Comparison of ENCODE assay signal across 21 cellular contexts in the genomic region with DNA sequence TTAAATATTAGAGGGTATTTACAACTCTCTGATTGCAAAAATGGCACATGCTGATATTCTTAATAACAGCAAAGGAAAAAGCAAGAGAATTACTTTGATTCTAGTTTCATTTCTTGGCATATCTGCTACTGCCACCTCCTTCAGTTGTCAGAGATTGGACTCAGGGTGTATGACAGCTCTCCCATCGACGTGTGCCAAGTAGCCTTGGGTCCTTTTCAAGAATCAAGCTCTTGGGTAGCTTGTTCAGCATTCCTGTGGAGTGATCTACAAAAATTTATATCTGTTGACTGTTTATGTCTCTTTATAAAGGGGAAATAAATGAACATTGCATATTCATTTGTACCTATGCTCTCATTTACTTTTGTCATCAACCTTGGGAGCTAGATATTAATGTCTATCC.
DNase-seq lines count a peak whose midpoint lies in the region; ATAC-seq and TF ChIP-seq lines count a peak whose summit lies in the region.
"Had no signal": no experiment of that assay in that cellular context is flagged by ENCODE, and none has a peak within 500 bp of the region (broad histone marks: within the 10 kb centered on the region; RNA-seq: fewer than 3 reads in every experiment).

No MANE protein-coding gene starts in this region.

- DNase-seq in MCF 10A (ENCODE audit: unreplicated experiment) (peak; percentile 15), breast epithelium (ENCODE audit: low spot score in 2 of 2) (no peak), adipocyte (ENCODE audit: low read depth) (peak; percentile 68), fibroblast of peridontal ligament (ENCODE audit: extremely low read depth) (peak; percentile 53), upper lobe of right lung (no peak), Peyer's patch (no peak), GM10266 (ENCODE audit: extremely low spot score) (no peak)
- DNase-seq: activated naive CD8-positive, alpha-beta T cell treated with anti-CD3 and anti-CD28 coated beads for 36 hours; central memory CD4-positive, alpha-beta T cell; effector memory CD4-positive, alpha-beta T cell; hypothalamus; kidney; mammary epithelial cell; naive thymus-derived CD8-positive, alpha-beta T cell; NCI-H1105; OCI-M1 had no signal

- no peaks in the 10 kb centered on the region for H3K9me3 ChIP-seq in breast epithelium
- no peaks in the 10 kb centered on the region for H3K9me3 ChIP-seq in adipocyte (ENCODE audit: control insufficient read depth, low read length)
- no peaks in the 10 kb centered on the region for H3K9me3 ChIP-seq in upper lobe of right lung
- no peaks in the 10 kb centered on the region for H3K9me3 ChIP-seq in Peyer's patch

- H3K4me3 ChIP-seq in breast epithelium (no peak overlapping the region), adipocyte (ENCODE audit: low read length) (peak overlapping the region; percentile 67), upper lobe of right lung (peak overlapping the region; percentile 2), Peyer's patch (no peak overlapping the region)

- no peaks in the 10 kb centered on the region for H3K27me3 ChIP-seq in breast epithelium
- no peaks in the 10 kb centered on the region for H3K27me3 ChIP-seq in adipocyte (replicated peaks; ENCODE audit: control insufficient read depth, insufficient read depth, low read length)
- H3K27me3 ChIP-seq in upper lobe of right lung = no peaks in the 10 kb centered on the region
- no peaks in the 10 kb centered on the region for H3K27me3 ChIP-seq in Peyer's patch

- no peak for TF ChIP-seq POLR2A in breast epithelium (IDR thresholded peaks at IDR 0.05)
- TF ChIP-seq POLR2A in Peyer's patch (IDR thresholded peaks at IDR 0.05) = no peak

- H3K27ac ChIP-seq in breast epithelium = no peak overlapping the region
- no peak overlapping the region for H3K27ac ChIP-seq in upper lobe of right lung
- H3K27ac ChIP-seq in Peyer's patch = no peak overlapping the region
- H3K27ac ChIP-seq: 22Rv1, KMS-11 had no signal

- H3K27me3 Mint-ChIP-seq in MCF 10A (ENCODE audit: insufficient read depth, unreplicated experiment) = no peaks in the 10 kb centered on the region
- H3K27me3 Mint-ChIP-seq: activated naive CD8-positive, alpha-beta T cell treated with anti-CD3 and anti-CD28 coated beads for 36 hours; naive thymus-derived CD8-positive, alpha-beta T cell had no signal

- H3K4me1 Mint-ChIP-seq in MCF 10A (ENCODE audit: insufficient read depth, unreplicated experiment) = no peaks in the 10 kb centered on the region
- H3K4me1 Mint-ChIP-seq: activated naive CD8-positive, alpha-beta T cell treated with anti-CD3 and anti-CD28 coated beads for 36 hours; CD14-positive monocyte; naive thymus-derived CD8-positive, alpha-beta T cell had no signal

- H3K9me3 Mint-ChIP-seq in MCF 10A (ENCODE audit: unreplicated experiment) = no peaks in the 10 kb centered on the region
- H3K9me3 Mint-ChIP-seq: activated T-helper 1 cell treated with anti-CD3 and anti-CD28 coated beads, Interleukin-12 subunit alpha, Interleukin-12 subunit beta, Interleukin-2, Interleukin-4 antibody, amounts not matched to agents 30 ng/mL and 10 ng/mL and 1 ng/mL, durations not matched to agents 14 hours and 24 hours and 36 hours had no signal

- no peak overlapping the region for H3K27ac Mint-ChIP-seq in MCF 10A (ENCODE audit: low read depth, unreplicated experiment)
- H3K27ac Mint-ChIP-seq: activated naive CD8-positive, alpha-beta T cell treated with anti-CD3 and anti-CD28 coated beads for 36 hours; activated T-helper 1 cell treated with anti-CD3 and anti-CD28 coated beads, Interleukin-12 subunit alpha, Interleukin-12 subunit beta, Interleukin-2, Interleukin-4 antibody, amounts not matched to agents 30 ng/mL and 10 ng/mL and 1 ng/mL, durations not matched to agents 14 hours and 24 hours and 36 hours; CD14-positive monocyte; naive thymus-derived CD8-positive, alpha-beta T cell had no signal

- H3K36me3 ChIP-seq in breast epithelium (no peaks in the 10 kb centered on the region), adipocyte (ENCODE audit: control insufficient read depth, insufficient read depth, low read length, severe bottlenecking) (no peaks in the 10 kb centered on the region), upper lobe of right lung (no peaks in the 10 kb centered on the region), Peyer's patch (no peaks in the 10 kb centered on the region)

- CTCF ChIA-PET in MCF 10A (lab: Yijun Ruan, JAX) = no interaction called here

- ATAC-seq in upper lobe of right lung (peak; percentile 36), GM19397 (IDR thresholded peaks at IDR 0.05; ENCODE audit: unreplicated experiment) (no peak)
- ATAC-seq: naive thymus-derived CD8-positive, alpha-beta T cell had no signal

- POLR2A ChIA-PET in MCF 10A (lab: Yijun Ruan, JAX) = interaction anchor here (0.9 kb wide), 1 partner anchor 9 kb away, joined by 3 read pairs; no protein-coding TSS in a partner anchor

- no peak overlapping the region for H3K4me3 Mint-ChIP-seq in MCF 10A (ENCODE audit: unreplicated experiment)
- H3K4me3 Mint-ChIP-seq: activated naive CD8-positive, alpha-beta T cell treated with anti-CD3 and anti-CD28 coated beads for 36 hours; activated T-helper 1 cell treated with anti-CD3 and anti-CD28 coated beads, Interleukin-12 subunit alpha, Interleukin-12 subunit beta, Interleukin-2, Interleukin-4 antibody, amounts not matched to agents 30 ng/mL and 10 ng/mL and 1 ng/mL, durations not matched to agents 14 hours and 24 hours and 36 hours; CD14-positive monocyte; naive thymus-derived CD8-positive, alpha-beta T cell had no signal

- H3K36me3 Mint-ChIP-seq in MCF 10A (ENCODE audit: insufficient read depth, unreplicated experiment) = no peaks in the 10 kb centered on the region
- H3K36me3 Mint-ChIP-seq: activated naive CD8-positive, alpha-beta T cell treated with anti-CD3 and anti-CD28 coated beads for 36 hours; CD14-positive monocyte; naive thymus-derived CD8-positive, alpha-beta T cell had no signal

- no peaks in the 10 kb centered on the region for H3K4me1 ChIP-seq in breast epithelium
- H3K4me1 ChIP-seq in adipocyte (ENCODE audit: control insufficient read depth, insufficient read depth, low read length) = peaks cover 16% of the 10 kb centered on the region
- no peaks in the 10 kb centered on the region for H3K4me1 ChIP-seq in upper lobe of right lung
- no peaks in the 10 kb centered on the region for H3K4me1 ChIP-seq in Peyer's patch

- no peak for TF ChIP-seq CTCF in MCF 10A (IDR thresholded peaks at IDR 0.05; ENCODE audit: unreplicated experiment)
- TF ChIP-seq CTCF in breast epithelium (IDR thresholded peaks at IDR 0.05) = no peak
- no peak for TF ChIP-seq CTCF in upper lobe of right lung (IDR thresholded peaks at IDR 0.05)
- no peak for TF ChIP-seq CTCF in Peyer's patch (IDR thresholded peaks at IDR 0.05)
- TF ChIP-seq CTCF in GM10266 (IDR thresholded peaks at IDR 0.05; ENCODE audit: control insufficient read depth, insufficient read depth, low read depth, missing control alignments) = no peak

- H3K9ac ChIP-seq in adipocyte (ENCODE audit: low read length) = peak overlapping the region; percentile 53
- H3K9ac ChIP-seq: KMS-11 had no signal

- intact Hi-C loops in MCF 10A (cut with micrococcal nuclease) = no loop called here
- intact Hi-C loops in breast epithelium (cut with DNase I; ENCODE audit: low total_unique reads) = no loop called here
- intact Hi-C loops in upper lobe of right lung (cut with DNase I) = no loop called here

- no TSS peak for BruUV-seq in MCF 10A (replicated peaks; lab: Mats Ljungman, UMichigan)

Comparison
In these comparisons a context has a peak if more than half of its experiments do, and no peak if none do; other contexts are left out.
1. DNase-seq: peak in MCF 10A (single experiment), adipocyte (single experiment) and fibroblast of peridontal ligament (single experiment); none in breast epithelium (0 of 2), upper lobe of right lung (single experiment), Peyer's patch (0 of 3) and GM10266 (single experiment).
2. H3K4me3 ChIP-seq: peak in adipocyte (single experiment) and upper lobe of right lung (single experiment); none in breast epithelium (0 of 3) and Peyer's patch (0 of 4).